15 cellular contexts compared by ENCODE assay signal in genomic region chr11:61630104-61630503, GRCh38. TPM values are rescaled to one million over a fixed set of nuclear protein-coding genes. Genes with fewer than 3 reads are reported as not detected.
"Had no signal": no experiment of that assay in that cellular context is flagged by ENCODE, and none has a peak within 500 bp of the region (broad histone marks: within the 10 kb centered on the region; RNA-seq: fewer than 3 reads in every experiment).

No MANE protein-coding gene starts in this region.

- H3K27ac Mint-ChIP-seq: activated CD8-positive, alpha-beta T cell treated with anti-CD3 and anti-CD28 coated beads, Interleukin-2, amount 10 ng/mL, durations not matched to agents 7 days and 5 days; activated T-helper 1 cell treated with anti-CD3 and anti-CD28 coated beads, Interleukin-12 subunit alpha, Interleukin-12 subunit beta, Interleukin-2, Interleukin-4 antibody, amounts not matched to agents 30 ng/mL and 10 ng/mL and 1 ng/mL, durations not matched to agents 14 hours and 24 hours and 36 hours; natural killer cell treated with Interleukin-12 subunit alpha and Interleukin-12 subunit beta and Interleukin-15 and Interleukin-18, amount 100 ng/mL, for 72 hours had no signal

- H3K27me3 ChIP-seq: pancreas, right atrium auricular region had no signal

- ATAC-seq: activated CD8-positive, alpha-beta T cell treated with anti-CD3 and anti-CD28 coated beads, Interleukin-2, amount 10 ng/mL, durations not matched to agents 7 days and 5 days; left cardiac atrium; mucosa of descending colon; pancreas had no signal

- H3K4me3 ChIP-seq: mucosa of descending colon, pancreas, right atrium auricular region, tibial artery had no signal

- H3K4me3 Mint-ChIP-seq: activated CD8-positive, alpha-beta T cell treated with anti-CD3 and anti-CD28 coated beads, Interleukin-2, amount 10 ng/mL, durations not matched to agents 7 days and 5 days; activated T-helper 1 cell treated with anti-CD3 and anti-CD28 coated beads, Interleukin-12 subunit alpha, Interleukin-12 subunit beta, Interleukin-2, Interleukin-4 antibody, amounts not matched to agents 30 ng/mL and 10 ng/mL and 1 ng/mL, durations not matched to agents 14 hours and 24 hours and 36 hours; natural killer cell treated with Interleukin-12 subunit alpha and Interleukin-12 subunit beta and Interleukin-15 and Interleukin-18, amount 100 ng/mL, for 72 hours had no signal

- H3K36me3 Mint-ChIP-seq: natural killer cell treated with Interleukin-12 subunit alpha and Interleukin-12 subunit beta and Interleukin-15 and Interleukin-18, amount 100 ng/mL, for 72 hours had no signal

- H3K36me3 ChIP-seq: pancreas, right atrium auricular region, tibial artery had no signal

- H3K9me3 ChIP-seq: mucosa of descending colon, pancreas, right atrium auricular region, tibial artery had no signal

- DNase-seq: activated CD4-positive, alpha-beta T cell treated with anti-CD3 and anti-CD28 coated beads for 48 hours; activated CD8-positive, alpha-beta T cell treated with anti-CD3 and anti-CD28 coated beads, Interleukin-2, amount 10 ng/mL, durations not matched to agents 7 days and 5 days; activated naive CD4-positive, alpha-beta T cell; central memory CD4-positive, alpha-beta T cell; effector memory CD4-positive, alpha-beta T cell; hippocampal formation; left cardiac atrium; mucosa of descending colon; pancreas; small intestine; T-helper 1 cell; tibial artery had no signal

- H3K27ac ChIP-seq: pancreas, right atrium auricular region, tibial artery had no signal

- H3K9me3 Mint-ChIP-seq: activated T-helper 1 cell treated with anti-CD3 and anti-CD28 coated beads, Interleukin-12 subunit alpha, Interleukin-12 subunit beta, Interleukin-2, Interleukin-4 antibody, amounts not matched to agents 30 ng/mL and 10 ng/mL and 1 ng/mL, durations not matched to agents 14 hours and 24 hours and 36 hours; natural killer cell treated with Interleukin-12 subunit alpha and Interleukin-12 subunit beta and Interleukin-15 and Interleukin-18, amount 100 ng/mL, for 72 hours had no signal

RNA-seq across cellular contexts. Expression of gene SYT7, which starts 49.2 kb away (rescaled TPM):
- total RNA-seq: activated CD8-positive, alpha-beta T cell treated with anti-CD3 and anti-CD28 coated beads, Interleukin-2, amount 10 ng/mL, durations not matched to agents 7 days and 5 days; natural killer cell treated with Interleukin-12 subunit alpha and Interleukin-12 subunit beta and Interleukin-15 and Interleukin-18, amount 100 ng/mL, for 72 hours had no signal
